Comparison of ENCODE assay signal across 8 cellular contexts in genomic region chr9:3240651-3241268, GRCh38.
DNase-seq lines count a peak whose midpoint lies in the region; ATAC-seq and TF ChIP-seq lines count a peak whose summit lies in the region.

No MANE protein-coding gene starts in this region.

- peak; percentile 56 for DNase-seq in AG10803 (ENCODE audit: low read depth)
- DNase-seq in NCI-H2196 treated with DMSO at 0.1 percent for 48 hours (lab: John Stamatoyannopoulos, UW; ENCODE audit: unreplicated experiment): peak; percentile 74
- DNase-seq in activated CD4-positive, alpha-beta T cell treated with anti-CD3 and anti-CD28 coated beads for 1 hour: peak; percentile 19
- DNase-seq in cerebellum (ENCODE audit: low spot score): peak; percentile 54
- DNase-seq in left lobe of liver (ENCODE audit: low spot score): peak; percentile 68
- peak; percentile 55 to 61 for DNase-seq in stimulated activated CD4-positive, alpha-beta T cell treated with anti-CD3 and anti-CD28 coated beads, Interleukin-4, amount 100 ng/mL, for 48 hours (ENCODE audit: low read depth in 2 of 2)

- peak; percentile 88 for TF ChIP-seq CTCF in AG10803 (conservative IDR thresholded peaks at IDR 0.05; ENCODE audit: low read length)

- H3K4me3 ChIP-seq in AG10803 (ENCODE audit: low read length): no peak overlapping the region

- ATAC-seq in GM18519 (IDR thresholded peaks at IDR 0.05; ENCODE audit: low FRiP score, unreplicated experiment) (peak; percentile 74), HG03039 (IDR thresholded peaks at IDR 0.05; ENCODE audit: unreplicated experiment) (peak; percentile 81), left lobe of liver (peak; percentile 99)

Comparison
In these comparisons a context has a peak if more than half of its experiments do, and no peak if none do; other contexts are left out.
1. DNase-seq: peak in every context shown above with its lines; median percentile 74 in NCI-H2196 treated with DMSO at 0.1 percent for 48 hours; 68 in left lobe of liver; 58 in stimulated activated CD4-positive, alpha-beta T cell treated with anti-CD3 and anti-CD28 coated beads, Interleukin-4, amount 100 ng/mL, for 48 hours; 56 in AG10803; 54 in cerebellum; 19 in activated CD4-positive, alpha-beta T cell treated with anti-CD3 and anti-CD28 coated beads for 1 hour.